ENCODE assay signal across 37 cellular contexts in genomic region chr6:137758661-137759060, GRCh38.
"Had no signal": no experiment of that assay in that cellular context is flagged by ENCODE, and none has a peak within 500 bp of the region (broad histone marks: within the 10 kb centered on the region; RNA-seq: fewer than 3 reads in every experiment).

No MANE protein-coding gene starts in this region.

- FAIRE-seq: bronchial epithelial cell, TTC549 had no signal

- H3K36me3 Mint-ChIP-seq: activated CD4-positive, alpha-beta memory T cell treated with anti-CD3 and anti-CD28 coated beads for 36 hours; activated naive CD4-positive, alpha-beta T cell treated with anti-CD3 and anti-CD28 coated beads, Interleukin-2, amount 50 U/mL, for 24 hours; activated naive CD8-positive, alpha-beta T cell; brain; T-cell had no signal

- H3K4me3 Mint-ChIP-seq: activated B cell treated with CpG ODN at 0.5 μM for 24 hours; activated CD4-positive, alpha-beta memory T cell treated with anti-CD3 and anti-CD28 coated beads for 36 hours; activated CD4-positive, alpha-beta T cell treated with anti-CD3 and anti-CD28 coated beads, Interleukin-2, amount 10 ng/mL, durations not matched to agents 7 days and 5 days; activated CD8-positive, alpha-beta T cell treated with anti-CD3 and anti-CD28 coated beads for 36 hours; activated naive CD4-positive, alpha-beta T cell treated with anti-CD3 and anti-CD28 coated beads, Interleukin-2, amount 10 ng/mL, durations not matched to agents 7 days and 5 days; activated naive CD4-positive, alpha-beta T cell treated with anti-CD3 and anti-CD28 coated beads, Interleukin-2, amount 50 U/mL, for 24 hours; activated naive CD8-positive, alpha-beta T cell; activated naive CD8-positive, alpha-beta T cell treated with anti-CD3 and anti-CD28 coated beads, Interleukin-2, amount 10 ng/mL, durations not matched to agents 7 days and 5 days; activated naive CD8-positive, alpha-beta T cell treated with anti-CD3 and anti-CD28 coated beads, Interleukin-2, amount 50 U/mL, for 24 hours; activated T-cell treated with anti-CD3 and anti-CD28 coated beads, Interleukin-2, amount 50 U/mL, for 4 hours; activated T-cell treated with anti-CD3 and anti-CD28 coated beads, Interleukin-2, amount 50 U/mL, for 72 hours; activated T-helper 1 cell treated with anti-CD3 and anti-CD28 coated beads, Interleukin-12 subunit alpha, Interleukin-12 subunit beta, Interleukin-2, Interleukin-4 antibody, amounts not matched to agents 30 ng/mL and 10 ng/mL and 1 ng/mL, durations not matched to agents 14 hours and 24 hours and 36 hours; brain; central memory CD8-positive, alpha-beta T cell; T-cell; T-helper 2 cell treated with Interferon-gamma antibody and Interleukin-4, amounts not matched to agents 5 μg/mL and 100 μg/mL, for 36 hours had no signal

- H3K27ac ChIP-seq: ascending aorta, cardiac muscle cell, VCaP had no signal

- H3K27me3 Mint-ChIP-seq: activated B cell treated with CpG ODN at 0.5 μM for 24 hours; activated CD4-positive, alpha-beta T cell treated with anti-CD3 and anti-CD28 coated beads, Interleukin-2, amount 10 ng/mL, durations not matched to agents 7 days and 5 days; activated CD8-positive, alpha-beta T cell treated with anti-CD3 and anti-CD28 coated beads for 36 hours; activated naive CD4-positive, alpha-beta T cell treated with anti-CD3 and anti-CD28 coated beads, Interleukin-2, amount 50 U/mL, for 24 hours; activated naive CD8-positive, alpha-beta T cell treated with anti-CD3 and anti-CD28 coated beads, Interleukin-2, amount 50 U/mL, for 24 hours had no signal

- H3K27ac Mint-ChIP-seq: activated B cell treated with CpG ODN at 0.5 μM for 24 hours; activated CD4-positive, alpha-beta memory T cell treated with anti-CD3 and anti-CD28 coated beads for 36 hours; activated CD4-positive, alpha-beta T cell treated with anti-CD3 and anti-CD28 coated beads, Interleukin-2, amount 10 ng/mL, durations not matched to agents 7 days and 5 days; activated CD8-positive, alpha-beta T cell treated with anti-CD3 and anti-CD28 coated beads for 36 hours; activated naive CD4-positive, alpha-beta T cell treated with anti-CD3 and anti-CD28 coated beads, Interleukin-2, amount 10 ng/mL, durations not matched to agents 7 days and 5 days; activated naive CD4-positive, alpha-beta T cell treated with anti-CD3 and anti-CD28 coated beads, Interleukin-2, amount 50 U/mL, for 24 hours; activated naive CD8-positive, alpha-beta T cell; activated naive CD8-positive, alpha-beta T cell treated with anti-CD3 and anti-CD28 coated beads, Interleukin-2, amount 50 U/mL, for 24 hours; activated T-cell treated with anti-CD3 and anti-CD28 coated beads, Interleukin-2, amount 50 U/mL, for 72 hours; activated T-helper 1 cell treated with anti-CD3 and anti-CD28 coated beads, Interleukin-12 subunit alpha, Interleukin-12 subunit beta, Interleukin-2, Interleukin-4 antibody, amounts not matched to agents 30 ng/mL and 10 ng/mL and 1 ng/mL, durations not matched to agents 14 hours and 24 hours and 36 hours; activated T-helper 2 cell treated with anti-CD3 and anti-CD28 coated beads, Interferon-gamma antibody, Interleukin-2, Interleukin-4, amounts not matched to agents 10 μg/mL and 5 μg/mL and 100 μg/mL, durations not matched to agents 14 hours and 24 hours and 36 hours; brain; T-cell; T-helper 2 cell treated with Interferon-gamma antibody and Interleukin-4, amounts not matched to agents 5 μg/mL and 100 μg/mL, for 36 hours had no signal

- H3K4me1 Mint-ChIP-seq: activated naive CD4-positive, alpha-beta T cell treated with anti-CD3 and anti-CD28 coated beads, Interleukin-2, amount 50 U/mL, for 24 hours; brain had no signal

- H3K4me3 ChIP-seq: ascending aorta, cardiac muscle cell had no signal

- H3K27me3 ChIP-seq: ascending aorta, cardiac muscle cell had no signal

- H3K9me3 Mint-ChIP-seq: activated B cell treated with CpG ODN at 0.5 μM for 24 hours; activated CD4-positive, alpha-beta memory T cell treated with anti-CD3 and anti-CD28 coated beads for 36 hours; activated CD4-positive, alpha-beta T cell treated with anti-CD3 and anti-CD28 coated beads, Interleukin-2, amount 10 ng/mL, durations not matched to agents 7 days and 5 days; activated CD8-positive, alpha-beta T cell treated with anti-CD3 and anti-CD28 coated beads for 36 hours; activated naive CD4-positive, alpha-beta T cell treated with anti-CD3 and anti-CD28 coated beads, Interleukin-2, amount 10 ng/mL, durations not matched to agents 7 days and 5 days; activated naive CD4-positive, alpha-beta T cell treated with anti-CD3 and anti-CD28 coated beads, Interleukin-2, amount 50 U/mL, for 24 hours; activated naive CD8-positive, alpha-beta T cell treated with anti-CD3 and anti-CD28 coated beads, Interleukin-2, amount 50 U/mL, for 24 hours; activated T-cell treated with anti-CD3 and anti-CD28 coated beads, Interleukin-2, amount 50 U/mL, for 4 hours; activated T-helper 1 cell treated with anti-CD3 and anti-CD28 coated beads, Interleukin-12 subunit alpha, Interleukin-12 subunit beta, Interleukin-2, Interleukin-4 antibody, amounts not matched to agents 30 ng/mL and 10 ng/mL and 1 ng/mL, durations not matched to agents 14 hours and 24 hours and 36 hours; activated T-helper 2 cell treated with anti-CD3 and anti-CD28 coated beads, Interferon-gamma antibody, Interleukin-2, Interleukin-4, amounts not matched to agents 10 μg/mL and 5 μg/mL and 100 μg/mL, durations not matched to agents 14 hours and 24 hours and 36 hours; brain; T-cell; T-helper 2 cell treated with Interferon-gamma antibody and Interleukin-4, amounts not matched to agents 5 μg/mL and 100 μg/mL, for 36 hours had no signal

- ATAC-seq: activated CD8-positive, alpha-beta T cell treated with anti-CD3 and anti-CD28 coated beads for 36 hours; activated naive CD8-positive, alpha-beta T cell treated with anti-CD3 and anti-CD28 coated beads, Interleukin-2, amount 50 U/mL, for 24 hours; activated T-cell treated with anti-CD3 and anti-CD28 coated beads, Interleukin-2, amount 50 U/mL, for 4 hours; T-cell had no signal

- H3K4me1 ChIP-seq: ascending aorta had no signal

- H3K9me3 ChIP-seq: ascending aorta had no signal

- H3K36me3 ChIP-seq: ascending aorta, cardiac muscle cell had no signal

- DNase-seq: activated B cell treated with CpG ODN at 0.5 μM for 24 hours; activated CD4-positive, alpha-beta memory T cell treated with anti-CD3 and anti-CD28 coated beads for 36 hours; activated CD4-positive, alpha-beta T cell treated with anti-CD3 and anti-CD28 coated beads for 48 hours; activated CD4-positive, alpha-beta T cell treated with anti-CD3 and anti-CD28 coated beads, Interleukin-2, amount 10 ng/mL, durations not matched to agents 7 days and 5 days; activated CD4-positive, alpha-beta T cell treated with anti-CD3 and anti-CD28 coated beads, Interleukin-2, amount 50 U/mL, for 4 hours; activated CD4-positive, CD25-positive, alpha-beta regulatory T cell treated with anti-CD3 and anti-CD28 coated beads, Interleukin-2, amount 50 U/mL, for 72 hours; activated CD8-positive, alpha-beta memory T cell treated with anti-CD3 and anti-CD28 coated beads, Interleukin-2, amount 50 U/mL, for 4 hours; activated CD8-positive, alpha-beta T cell treated with anti-CD3 and anti-CD28 coated beads for 36 hours; activated effector memory CD4-positive, alpha-beta T cell treated with Interleukin-2 at 50 U/mL for 16 hours; activated gamma-delta T cell; activated naive CD4-positive, alpha-beta T cell treated with anti-CD3 and anti-CD28 coated beads, Interleukin-2, amount 10 ng/mL, durations not matched to agents 7 days and 5 days; activated naive CD4-positive, alpha-beta T cell treated with Interleukin-2 at 50 U/mL for 16 hours; activated naive CD8-positive, alpha-beta T cell treated with anti-CD3 and anti-CD28 coated beads, Interleukin-2, amount 10 ng/mL, durations not matched to agents 7 days and 5 days; activated naive CD8-positive, alpha-beta T cell treated with anti-CD3 and anti-CD28 coated beads, Interleukin-2, amount 50 U/mL, for 24 hours; activated T-cell treated with anti-CD3 and anti-CD28 coated beads for 4 hours; activated T-cell treated with anti-CD3 and anti-CD28 coated beads, Interleukin-2, amount 50 U/mL, for 1 hour; activated T-cell treated with anti-CD3 and anti-CD28 coated beads, Interleukin-2, amount 50 U/mL, for 4 hours; activated T-cell treated with anti-CD3 and anti-CD28 coated beads, Interleukin-2, amount 50 U/mL, for 72 hours; amygdala; anterior cingulate cortex; caudate nucleus; cerebellar nuclear complex; T-cell; T-helper 2 cell; T-helper 9 cell had no signal
